1 cellular context compared by ENCODE assay signal in the genomic region with DNA sequence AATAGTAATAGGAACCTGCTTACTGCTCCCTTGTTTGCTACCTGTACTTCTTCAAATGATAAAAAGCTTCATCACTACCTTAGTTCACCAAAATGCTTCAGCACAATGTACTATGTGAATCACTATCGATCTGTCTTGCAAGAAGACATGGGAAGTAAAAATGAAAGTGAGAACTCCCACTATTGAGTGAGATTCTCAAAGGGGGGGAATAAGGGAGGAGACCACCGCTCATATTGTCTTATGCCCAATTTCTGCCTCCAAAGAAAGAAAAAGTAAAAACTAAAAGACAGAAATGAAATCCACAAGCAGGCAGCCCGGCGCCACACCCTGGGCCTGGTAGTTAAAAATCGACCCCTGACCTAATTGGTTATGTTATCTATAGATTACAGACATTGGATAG. TPM values are rescaled to one million over a fixed set of nuclear protein-coding genes. Genes with fewer than 3 reads are reported as not detected.
"Had no signal": no experiment of that assay in that cellular context is flagged by ENCODE, and none has a peak within 500 bp of the region (broad histone marks: within the 10 kb centered on the region; RNA-seq: fewer than 3 reads in every experiment).

No MANE protein-coding gene starts in this region.

RNA-seq across cellular contexts. Expression of a gene that starts 18.5 kb away (rescaled TPM):
- polyA plus RNA-seq: IgD-negative memory B cell had no signal
